ENCODE assay signal across 9 cellular contexts in the genomic region with DNA sequence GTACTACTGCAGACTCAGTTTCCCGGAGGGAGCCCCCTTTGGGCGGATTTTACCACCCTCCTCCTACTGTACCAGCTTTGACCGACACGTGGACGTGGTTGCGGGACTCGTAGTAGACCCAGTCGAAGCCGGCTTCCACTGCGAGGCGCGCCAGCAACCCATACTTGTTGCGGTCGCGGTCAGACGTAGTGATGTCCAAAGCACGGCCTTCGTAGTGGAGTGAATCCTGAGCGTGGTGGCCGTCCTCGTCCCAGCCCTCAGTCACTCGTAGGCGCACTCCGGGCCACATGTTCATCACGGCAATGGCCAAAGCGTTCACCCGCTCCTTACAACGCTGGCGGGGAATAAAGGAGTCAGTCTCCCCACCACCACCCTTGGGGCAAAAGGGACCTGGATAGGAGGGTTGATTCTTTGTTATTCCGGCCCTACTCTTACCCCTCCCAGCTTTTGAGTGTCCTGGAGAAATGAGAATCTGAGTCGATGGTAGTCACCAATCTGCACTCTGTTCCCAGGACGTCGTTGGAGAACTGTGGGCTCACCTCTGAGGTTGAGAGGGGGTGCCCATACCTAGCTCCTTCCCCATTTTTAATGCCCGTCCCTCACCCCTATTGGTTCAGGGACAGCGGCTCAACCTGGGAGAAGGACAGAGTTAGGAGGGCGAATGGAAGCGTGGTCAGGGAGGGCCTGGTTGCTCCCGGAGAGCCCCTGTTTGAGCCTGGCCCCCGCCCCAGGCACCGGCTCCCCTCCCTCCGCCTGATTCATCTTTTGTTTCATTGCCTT. TPM values are rescaled to one million over a fixed set of nuclear protein-coding genes. Genes with fewer than 3 reads are reported as not detected.
A peak's percentile ranks its signal among the peaks of the same experiment; 100 is the strongest.
DNase-seq lines count a peak whose midpoint lies in the region; ATAC-seq and TF ChIP-seq lines count a peak whose summit lies in the region.
"Had no signal": no experiment of that assay in that cellular context is flagged by ENCODE, and none has a peak within 500 bp of the region (broad histone marks: within the 10 kb centered on the region; RNA-seq: fewer than 3 reads in every experiment).

No MANE protein-coding gene starts in this region.

- H3K4me3 Mint-ChIP-seq in GM23338, result peak overlapping the region; percentile 68
- no peak overlapping the region for H3K4me3 Mint-ChIP-seq in chondrocyte (ENCODE audit: unreplicated experiment)

- no peak overlapping the region for H3K27ac ChIP-seq in BLaER1 treated with 17β-estradiol and CSF1 and Interleukin-3, amounts not matched to agents 10 nM and 100 nM
- no peak overlapping the region for H3K27ac ChIP-seq in GM23338 (ENCODE audit: low read depth)
- H3K27ac ChIP-seq in neural cell (ENCODE audit: low read length), result no peak overlapping the region
- no peak overlapping the region for H3K27ac ChIP-seq in colonic mucosa

- TF ChIP-seq CTCF in GM23338 (conservative IDR thresholded peaks at IDR 0.05; ENCODE audit: low read depth in 2 of 2) (no peak), chondrocyte (IDR thresholded peaks at IDR 0.05) (no peak), neural cell (IDR thresholded peaks at IDR 0.05; ENCODE audit: poor library complexity, severe bottlenecking) (no peak), colonic mucosa (IDR thresholded peaks at IDR 0.05) (no peak)

- H2AFZ ChIP-seq in GM23338, result peak overlapping the region; percentile 72; the same call in 1 of the 2 replicates
- H2AFZ ChIP-seq in neural cell (ENCODE audit: low read depth, low read length), result no peak overlapping the region

- H3K4me3 ChIP-seq in BLaER1 treated with 17β-estradiol and CSF1 and Interleukin-3, amounts not matched to agents 10 nM and 100 nM, result peak overlapping the region; percentile 39 to 67 (median 48)
- H3K4me3 ChIP-seq in GM23338 (peak overlapping the region; percentile 53), neural cell (ENCODE audit: low read length) (peak overlapping the region; percentile 72), colonic mucosa (no peak overlapping the region)

- H3K4me1 Mint-ChIP-seq in GM23338 (peaks cover 53% of the 10 kb centered on the region), chondrocyte (ENCODE audit: low read depth) (peaks cover 35% of the 10 kb centered on the region)

- peaks cover 6 to 78% (median 73%) of the 10 kb centered on the region in 11 experiments; a peak in 20 of 22 replicates for H4K20me1 ChIP-seq in BLaER1 treated with 17β-estradiol and CSF1 and Interleukin-3, amounts not matched to agents 10 nM and 100 nM
- H4K20me1 ChIP-seq in GM23338 (replicated peaks; ENCODE audit: insufficient read depth) (peaks cover 17% of the 10 kb centered on the region), neural cell (ENCODE audit: insufficient read depth) (no peaks in the 10 kb centered on the region)

- intact Hi-C loops in colonic mucosa (cut with DNase I), result no loop called here

- peak; percentile 14 for DNase-seq in GM23338 (ENCODE audit: low spot score)
- peak; percentile 44 for DNase-seq in chondrocyte (ENCODE audit: low spot score)
- no peak for DNase-seq in NCI-H510A treated with DMSO at 0.1 percent for 48 hours (lab: John Stamatoyannopoulos, UW)
- no peak for DNase-seq in colonic mucosa
- no peak for DNase-seq in stimulated activated CD8-positive, alpha-beta memory T cell treated with anti-CD3 and anti-CD28 coated beads, Interleukin-4, amount 100 ng/mL, for 48 hours
- DNase-seq: NCI-H1694 treated with DMSO at 0.1 percent for 48 hours had no signal

- H3K9me3 Mint-ChIP-seq in GM23338 (no peaks in the 10 kb centered on the region), chondrocyte (ENCODE audit: low read depth) (no peaks in the 10 kb centered on the region)

- H3F3A ChIP-seq in GM23338 (replicated peaks; ENCODE audit: low read depth) (peaks cover 16% of the 10 kb centered on the region; the same call in 1 of the 2 replicates), neural cell (ENCODE audit: insufficient read depth, low read length, poor library complexity, severe bottlenecking) (no peaks in the 10 kb centered on the region)

- H3K9ac ChIP-seq in BLaER1 treated with 17β-estradiol and CSF1 and Interleukin-3, amounts not matched to agents 10 nM and 100 nM, result peak overlapping the region in 2 of 11 experiments; percentile 28 to 50; a peak in 1 of 22 replicates
- peak overlapping the region; percentile 64 for H3K9ac ChIP-seq in neural cell (ENCODE audit: low read length)
- H3K9ac ChIP-seq in colonic mucosa (ENCODE audit: low read depth in 2 of 2, low read length in 2 of 2), result no peak overlapping the region

- peaks cover 5 to 12% (median 9%) of the 10 kb centered on the region in 11 experiments for H3K36me3 ChIP-seq in BLaER1 treated with 17β-estradiol and CSF1 and Interleukin-3, amounts not matched to agents 10 nM and 100 nM
- H3K36me3 ChIP-seq in GM23338 (ENCODE audit: insufficient read depth) (no peaks in the 10 kb centered on the region), neural cell (ENCODE audit: insufficient read depth, low read length) (no peaks in the 10 kb centered on the region), colonic mucosa (no peaks in the 10 kb centered on the region)

- H3K9me3 ChIP-seq in BLaER1 treated with 17β-estradiol and CSF1 and Interleukin-3, amounts not matched to agents 10 nM and 100 nM (replicated peaks in 1 of 11), result no peaks in the 10 kb centered on the region
- H3K9me3 ChIP-seq in neural cell (ENCODE audit: low read length) (no peaks in the 10 kb centered on the region), colonic mucosa (no peaks in the 10 kb centered on the region)

- no peak for TF ChIP-seq EP300 in neural cell (conservative IDR thresholded peaks at IDR 0.05; ENCODE audit: poor library complexity, severe bottlenecking)

- peaks cover 80 to 85% (median 80%) of the 10 kb centered on the region in 11 experiments for H3K27me3 ChIP-seq in BLaER1 treated with 17β-estradiol and CSF1 and Interleukin-3, amounts not matched to agents 10 nM and 100 nM
- H3K27me3 ChIP-seq in GM23338 (ENCODE audit: insufficient read depth), result peaks cover 100% of the 10 kb centered on the region
- H3K27me3 ChIP-seq in neural cell (ENCODE audit: insufficient read depth, low read depth, low read length), result peaks cover 78% of the 10 kb centered on the region
- H3K27me3 ChIP-seq in colonic mucosa, result peaks cover 61% of the 10 kb centered on the region

- H3K36me3 Mint-ChIP-seq in GM23338 (ENCODE audit: low read depth) (no peaks in the 10 kb centered on the region; the same call in 2 of the 3 replicates), chondrocyte (ENCODE audit: low read depth) (peaks cover 3% of the 10 kb centered on the region)

- TF ChIP-seq RAD21 in neural cell (conservative IDR thresholded peaks at IDR 0.05), result no peak

- peak overlapping the region; percentile 93 to 100 (median 97) for H3K4me2 ChIP-seq in BLaER1 treated with 17β-estradiol and CSF1 and Interleukin-3, amounts not matched to agents 10 nM and 100 nM
- H3K4me2 ChIP-seq in GM23338 (peak overlapping the region; percentile 88), neural cell (ENCODE audit: low read length) (no peak overlapping the region)

- H3K27ac Mint-ChIP-seq in GM23338 (no peak overlapping the region), chondrocyte (ENCODE audit: unreplicated experiment) (no peak overlapping the region)

- H3K27me3 Mint-ChIP-seq in GM23338 (ENCODE audit: insufficient read depth, low read depth, poor library complexity) (peaks cover 88% of the 10 kb centered on the region), chondrocyte (ENCODE audit: low read depth) (peaks cover 28% of the 10 kb centered on the region)

- ATAC-seq in GM23338 (no peak), GM19035 (IDR thresholded peaks at IDR 0.05; ENCODE audit: unreplicated experiment) (no peak)

- no peaks in the 10 kb centered on the region for H3K9me2 ChIP-seq in GM23338 (ENCODE audit: insufficient read depth)
- H3K9me2 ChIP-seq in neural cell (ENCODE audit: insufficient read depth, low read length), result no peaks in the 10 kb centered on the region

- peaks cover 45 to 73% (median 60%) of the 10 kb centered on the region in 10 experiments for H3K4me1 ChIP-seq in BLaER1 treated with 17β-estradiol and CSF1 and Interleukin-3, amounts not matched to agents 10 nM and 100 nM
- H3K4me1 ChIP-seq in GM23338 (ENCODE audit: insufficient read depth), result peaks cover 51% of the 10 kb centered on the region
- peaks cover 6% of the 10 kb centered on the region for H3K4me1 ChIP-seq in colonic mucosa

- H3K79me2 ChIP-seq in GM23338 (replicated peaks; ENCODE audit: insufficient read depth) (no peaks in the 10 kb centered on the region), neural cell (replicated peaks; ENCODE audit: insufficient read depth, low read length) (no peaks in the 10 kb centered on the region)

TF ChIP-seq in GM23338, 12 proteins besides CTCF, POLR2A, EP300 and RAD21 (continues in another document):
- TF ChIP-seq POLR2AphosphoS5 (IDR thresholded peaks at IDR 0.05; ENCODE audit: low read depth), result no peak

TF ChIP-seq in neural cell, 6 proteins besides CTCF, POLR2A, EP300 and RAD21 (continues in another document):
- TF ChIP-seq POLR2AphosphoS5 (IDR thresholded peaks at IDR 0.05), result peak; percentile 6

RNA-seq across cellular contexts. Expression of a gene that starts 3.4 kb away (rescaled TPM):
- not detected in 2 replicates for total RNA-seq in GM23338 (2014; rRNA removed; shearing (Covaris generic))
- polyA plus RNA-seq in GM23338 (2016; fragmentation: Nextera tagmentation; extraction: Ambion mirVana) (0.09 TPM in 1 of 2 replicates, not detected in the other), neural cell (0.28 and 0.66 TPM in 2 replicates)
- total RNA-seq in chondrocyte (0.07 TPM in 1 of 3 replicates, not detected in the others), colonic mucosa (under 1 TPM; 0.29 to 0.52 TPM)
- 0.46 and 0.49 TPM in 2 replicates for polyA minus RNA-seq in neural cell

RNA-seq across cellular contexts. Expression of a gene that starts 19.4 kb away (rescaled TPM):
- total RNA-seq in GM23338 (2014; rRNA removed; shearing (Covaris generic)), result 33.9 and 57.0 TPM in 2 replicates
- polyA plus RNA-seq in GM23338 (2016; fragmentation: Nextera tagmentation; extraction: Ambion mirVana) (19.8 and 24.3 TPM in 2 replicates), neural cell (344 and 381 TPM in 2 replicates)
- total RNA-seq in chondrocyte (37.0 to 47.3 TPM (median 46.9 TPM) in 3 replicates), colonic mucosa (10 to 100 TPM; 36.9 to 38.2 TPM)
- 165 and 169 TPM in 2 replicates for polyA minus RNA-seq in neural cell

RNA-seq across cellular contexts. Expression of a gene that starts 21.5 kb away (rescaled TPM):
- 6.7 and 11.8 TPM in 2 replicates for total RNA-seq in GM23338 (2014; rRNA removed; shearing (Covaris generic))
- polyA plus RNA-seq in GM23338 (2016; fragmentation: Nextera tagmentation; extraction: Ambion mirVana) (9.4 and 10.7 TPM in 2 replicates), neural cell (0.68 TPM in 1 of 2 replicates, not detected in the other)
- total RNA-seq in chondrocyte (0.64 to 0.95 TPM in 2 of 3 replicates, not detected in the other), colonic mucosa (under 1 TPM; 0.27 to 0.32 TPM)
- polyA minus RNA-seq in neural cell, result not detected in 2 replicates

RNA-seq across cellular contexts. Expression of a gene that starts 30.7 kb away (rescaled TPM):
- 86.1 and 120 TPM in 2 replicates for total RNA-seq in GM23338 (2014; rRNA removed; shearing (Covaris generic))
- polyA plus RNA-seq in GM23338 (2016; fragmentation: Nextera tagmentation; extraction: Ambion mirVana) (17.6 and 18.3 TPM in 2 replicates), neural cell (14.1 and 15.8 TPM in 2 replicates)
- total RNA-seq in chondrocyte (65.4 to 73.8 TPM (median 70.7 TPM) in 3 replicates), colonic mucosa (10 to 100 TPM; 50.2 to 87.5 TPM)
- 36.8 and 37.7 TPM in 2 replicates for polyA minus RNA-seq in neural cell

RNA-seq across cellular contexts. Expression of a gene that starts 39.9 kb away (rescaled TPM):
- 2,341 and 2,718 TPM in 2 replicates for total RNA-seq in GM23338 (2014; rRNA removed; shearing (Covaris generic))
- polyA plus RNA-seq in GM23338 (2016; fragmentation: Nextera tagmentation; extraction: Ambion mirVana) (1,008 and 1,116 TPM in 2 replicates), neural cell (573 and 605 TPM in 2 replicates)
- total RNA-seq in chondrocyte (544 to 857 TPM (median 551 TPM) in 3 replicates), colonic mucosa (1,000 to 10,000 TPM in 1 of 2 donors, 100 to 1,000 TPM in 1; 445 to 1,717 TPM)
- 371 and 430 TPM in 2 replicates for polyA minus RNA-seq in neural cell

Comparison
In these comparisons a context has a peak if more than half of its experiments do, and no peak if none do; other contexts are left out.
1. DNase-seq: peak in GM23338 (single experiment) and chondrocyte (single experiment); none in NCI-H510A treated with DMSO at 0.1 percent for 48 hours (single experiment), colonic mucosa (single experiment) and stimulated activated CD8-positive, alpha-beta memory T cell treated with anti-CD3 and anti-CD28 coated beads, Interleukin-4, amount 100 ng/mL, for 48 hours (single experiment).